Comparison of ENCODE assay signal across 13 cellular contexts in genomic region chr3:113535898-113536297, GRCh38. TPM values are rescaled to one million over a fixed set of nuclear protein-coding genes. Genes with fewer than 3 reads are reported as not detected.
DNase-seq lines count a peak whose midpoint lies in the region; ATAC-seq, FAIRE-seq and TF ChIP-seq lines count a peak whose summit lies in the region.
"Had no signal": no experiment of that assay in that cellular context is flagged by ENCODE, and none has a peak within 500 bp of the region (broad histone marks: within the 10 kb centered on the region; RNA-seq: fewer than 3 reads in every experiment).

No MANE protein-coding gene starts in this region.

- H4K91ac ChIP-seq in mesenchymal stem cell (ENCODE audit: low read length), result no peak overlapping the region

- H2AK5ac ChIP-seq in mesenchymal stem cell (ENCODE audit: low read length, severe bottlenecking), result no peak overlapping the region

- no peak overlapping the region for H3K23ac ChIP-seq in mesenchymal stem cell (ENCODE audit: low read length in 2 of 2)

- H3K14ac ChIP-seq in mesenchymal stem cell (ENCODE audit: low read length in 2 of 2), result no peak overlapping the region

- H4K8ac ChIP-seq in mesenchymal stem cell (ENCODE audit: low read length), result no peak overlapping the region

- WGBS in mesenchymal stem cell, result 41% methylated on average over 5 of the region's 5 CpGs

- H2BK15ac ChIP-seq in mesenchymal stem cell (ENCODE audit: low read depth, poor library complexity, severe bottlenecking), result no peak overlapping the region

- H3K9me3 Mint-ChIP-seq in CD14-positive monocyte, result peaks cover 0 to 2% (median 0%) of the 10 kb centered on the region in 7 donors
- H3K9me3 Mint-ChIP-seq in activated CD8-positive, alpha-beta T cell treated with anti-CD3 and anti-CD28 coated beads, Interleukin-2, amount 10 ng/mL, durations not matched to agents 7 days and 5 days (ENCODE audit: insufficient read depth), result no peaks in the 10 kb centered on the region

- DNase-seq in CD14-positive monocyte (ENCODE audit: low spot score) (no peak), H7 (peak; percentile 40), mesenchymal stem cell (peak; percentile 12), SK-N-DZ (ENCODE audit: low spot score) (no peak), occipital lobe (lab: John Stamatoyannopoulos, UW) (no peak), GM12892 (ENCODE audit: insufficient read length) (no peak)
- DNase-seq in activated CD8-positive, alpha-beta T cell treated with anti-CD3 and anti-CD28 coated beads, Interleukin-2, amount 10 ng/mL, durations not matched to agents 7 days and 5 days, result no peak
- DNase-seq: activated CD4-positive, CD25-positive, alpha-beta regulatory T cell treated with anti-CD3 and anti-CD28 coated beads, Interleukin-2, amount 50 U/mL, for 72 hours; activated naive CD4-positive, alpha-beta T cell treated with anti-CD3 and anti-CD28 coated beads, Interleukin-2, amount 50 U/mL, for 16 hours; spleen; stimulated activated naive CD4-positive, alpha-beta T cell had no signal

- H3K4ac ChIP-seq in mesenchymal stem cell (ENCODE audit: low read depth in 1 of 2, low read length in 2 of 2), result no peak overlapping the region

- H3K9me3 ChIP-seq in mesenchymal stem cell (ENCODE audit: control insufficient read depth, low read length), result no peaks in the 10 kb centered on the region
- H3K9me3 ChIP-seq: spleen had no signal

- no peak overlapping the region for H2AFZ ChIP-seq in mesenchymal stem cell (ENCODE audit: low read depth, low read length)

- H3K79me1 ChIP-seq in mesenchymal stem cell (replicated peaks; ENCODE audit: low read length, poor library complexity, severe bottlenecking), result no peaks in the 10 kb centered on the region

- H3K27ac ChIP-seq in mesenchymal stem cell (ENCODE audit: low read length, poor library complexity, severe bottlenecking), result no peak overlapping the region
- H3K27ac ChIP-seq: spleen had no signal

- peaks cover 0 to 2% of the 10 kb centered on the region in 2 donors for H3K36me3 Mint-ChIP-seq in CD14-positive monocyte
- H3K36me3 Mint-ChIP-seq in activated CD8-positive, alpha-beta T cell treated with anti-CD3 and anti-CD28 coated beads, Interleukin-2, amount 10 ng/mL, durations not matched to agents 7 days and 5 days (ENCODE audit: low read depth), result peaks cover 51% of the 10 kb centered on the region

- H2BK120ac ChIP-seq in mesenchymal stem cell (ENCODE audit: low read depth, low read length), result no peak overlapping the region

- no peak for ATAC-seq in activated CD8-positive, alpha-beta T cell treated with anti-CD3 and anti-CD28 coated beads, Interleukin-2, amount 10 ng/mL, durations not matched to agents 7 days and 5 days
- no peak for ATAC-seq in GM21367 (IDR thresholded peaks at IDR 0.05; ENCODE audit: unreplicated experiment)

- H2BK5ac ChIP-seq in mesenchymal stem cell (ENCODE audit: low read depth, low read length, poor library complexity, severe bottlenecking), result no peak overlapping the region

- H3K18ac ChIP-seq in mesenchymal stem cell (ENCODE audit: low read depth in 1 of 2, low read length in 2 of 2), result no peak overlapping the region

- POLR2A ChIA-PET in activated CD8-positive, alpha-beta T cell treated with anti-CD3 and anti-CD28 coated beads, Interleukin-2, amount 10 ng/mL, durations not matched to agents 7 days and 5 days (lab: Charles Lee), result interaction anchor here (1.0 kb wide), 1 partner anchor 21 kb away, joined by 5 read pairs; the partner anchor contains the start of gene SPICE1

- H3K4me1 Mint-ChIP-seq in CD14-positive monocyte, result peaks cover 23% of the 10 kb centered on the region
- H3K4me1 Mint-ChIP-seq in activated CD8-positive, alpha-beta T cell treated with anti-CD3 and anti-CD28 coated beads, Interleukin-2, amount 10 ng/mL, durations not matched to agents 7 days and 5 days (ENCODE audit: low read depth), result peaks cover 50% of the 10 kb centered on the region

- H3K4me2 ChIP-seq in mesenchymal stem cell (ENCODE audit: low read length, poor library complexity, severe bottlenecking), result no peak overlapping the region

- H3K27me3 Mint-ChIP-seq in CD14-positive monocyte (ENCODE audit: low read depth in 3 of 3), result peaks cover 26 to 36% (median 30%) of the 10 kb centered on the region in 3 donors
- no peaks in the 10 kb centered on the region for H3K27me3 Mint-ChIP-seq in activated CD8-positive, alpha-beta T cell treated with anti-CD3 and anti-CD28 coated beads, Interleukin-2, amount 10 ng/mL, durations not matched to agents 7 days and 5 days (ENCODE audit: low read depth)

- intact Hi-C loops in CD14-positive monocyte (cut with micrococcal nuclease), result no loop called here

- no peak for TF ChIP-seq POLR2A in GM12892 (IDR thresholded peaks at IDR 0.05; ENCODE audit: low read depth, low read length)

- H3K36me3 ChIP-seq in H7 (replicated peaks; ENCODE audit: control insufficient read depth, insufficient read depth, low read length) (no peaks in the 10 kb centered on the region), mesenchymal stem cell (ENCODE audit: control insufficient read depth in 1 of 2, insufficient read depth in 2 of 2, low read depth in 1 of 2, low read length in 2 of 2) (no peaks in the 10 kb centered on the region)

- FAIRE-seq in GM12892 (lab: Jason Lieb, UNC), result no peak

- TF ChIP-seq CTCF in CD14-positive monocyte (IDR thresholded peaks at IDR 0.05), result peak; percentile 17

- H3K27ac Mint-ChIP-seq in CD14-positive monocyte, result no peak overlapping the region
- H3K27ac Mint-ChIP-seq in activated CD8-positive, alpha-beta T cell treated with anti-CD3 and anti-CD28 coated beads, Interleukin-2, amount 10 ng/mL, durations not matched to agents 7 days and 5 days, result peak overlapping the region; percentile 4

- H3K27me3 ChIP-seq in H7 (ENCODE audit: control insufficient read depth, insufficient read depth, low read length), result peaks cover 44% of the 10 kb centered on the region
- H3K27me3 ChIP-seq in mesenchymal stem cell (ENCODE audit: control insufficient read depth in 1 of 2, insufficient read depth in 1 of 2, low read length in 2 of 2), result peaks cover 53 to 68% of the 10 kb centered on the region in 2 experiments

- H3K4me3 Mint-ChIP-seq in CD14-positive monocyte, result no peak overlapping the region
- no peak overlapping the region for H3K4me3 Mint-ChIP-seq in activated CD8-positive, alpha-beta T cell treated with anti-CD3 and anti-CD28 coated beads, Interleukin-2, amount 10 ng/mL, durations not matched to agents 7 days and 5 days

- H3K4me3 ChIP-seq in H7 (ENCODE audit: insufficient read depth, low read depth, low read length) (no peak overlapping the region), mesenchymal stem cell (ENCODE audit: insufficient read depth in 1 of 2, low read depth in 1 of 2, low read length in 2 of 2) (no peak overlapping the region)
- H3K4me3 ChIP-seq: spleen had no signal

- no peak overlapping the region for H3K9ac ChIP-seq in mesenchymal stem cell (ENCODE audit: low read length)

- peaks cover 11% of the 10 kb centered on the region for H3K4me1 ChIP-seq in mesenchymal stem cell (ENCODE audit: control insufficient read depth, insufficient read depth, low read depth, low read length)

- CTCF ChIA-PET in activated CD8-positive, alpha-beta T cell treated with anti-CD3 and anti-CD28 coated beads, Interleukin-2, amount 10 ng/mL, durations not matched to agents 7 days and 5 days (lab: Charles Lee), result interaction anchor here (0.6 to 2.4 kb wide), 12 partner anchors 11 to 516 kb away, joined by 3 to 18 read pairs (median 4); partner anchors contain the start of gene SPICE1

- H2BK12ac ChIP-seq in mesenchymal stem cell (ENCODE audit: low read length in 2 of 2), result no peak overlapping the region

RNA-seq across cellular contexts. Expression of gene SIDT1, which starts 3.5 kb away (rescaled TPM):
- polyA plus RNA-seq in CD14-positive monocyte, result 1 to 10 TPM; 4.0 to 7.1 TPM
- total RNA-seq in H7 (2014; rRNA removed; shearing (Covaris generic)), result not detected in 2 replicates
- 10 to 100 TPM; 34.8 to 35.0 TPM for total RNA-seq in activated CD8-positive, alpha-beta T cell treated with anti-CD3 and anti-CD28 coated beads, Interleukin-2, amount 10 ng/mL, durations not matched to agents 7 days and 5 days
- polyA plus RNA-seq in mesenchymal stem cell (2013, experiment 1 of 2), result not detected
- not detected for polyA plus RNA-seq in mesenchymal stem cell (2013, experiment 2 of 2)
- not detected in 2 replicates for polyA plus RNA-seq in SK-N-DZ (2014; cell fraction: cytosol; rRNA removed)
- not detected in 2 replicates for polyA plus RNA-seq in SK-N-DZ (2014; cell fraction: nucleus; rRNA removed)
- total RNA-seq in occipital lobe, result 6.2 TPM
- 19.2 TPM for polyA plus RNA-seq in GM12892 (2012; ENCODE audit: missing spikeins)
- total RNA-seq: lung microvascular endothelial cell had no signal

RNA-seq across cellular contexts. Expression of gene SPICE1, which starts 20.9 kb away (rescaled TPM):
- polyA plus RNA-seq in CD14-positive monocyte, result 1 to 10 TPM; 3.1 to 3.7 TPM
- 11.2 and 13.0 TPM in 2 replicates for total RNA-seq in H7 (2014; rRNA removed; shearing (Covaris generic))
- total RNA-seq in activated CD8-positive, alpha-beta T cell treated with anti-CD3 and anti-CD28 coated beads, Interleukin-2, amount 10 ng/mL, durations not matched to agents 7 days and 5 days, result 10 to 100 TPM; 15.3 to 16.6 TPM
- 6.3 TPM for polyA plus RNA-seq in mesenchymal stem cell (2013, experiment 1 of 2)
- 6.0 TPM for polyA plus RNA-seq in mesenchymal stem cell (2013, experiment 2 of 2)
- 5.4 and 8.9 TPM in 2 replicates for polyA plus RNA-seq in SK-N-DZ (2014; cell fraction: cytosol; rRNA removed)
- polyA plus RNA-seq in SK-N-DZ (2014; cell fraction: nucleus; rRNA removed), result 11.4 and 12.4 TPM in 2 replicates
- 11.1 TPM for total RNA-seq in occipital lobe
- 8.5 TPM for polyA plus RNA-seq in GM12892 (2012; ENCODE audit: missing spikeins)

Comparison
In these comparisons a context has a peak if more than half of its experiments do, and no peak if none do; other contexts are left out.
1. DNase-seq: peak in H7 (single experiment) and mesenchymal stem cell (single experiment); none in CD14-positive monocyte (single experiment), activated CD8-positive, alpha-beta T cell treated with anti-CD3 and anti-CD28 coated beads, Interleukin-2, amount 10 ng/mL, durations not matched to agents 7 days and 5 days (single experiment), SK-N-DZ (single experiment), occipital lobe (single experiment) and GM12892 (single experiment).